21 cellular contexts compared by ENCODE assay signal in the genomic region with DNA sequence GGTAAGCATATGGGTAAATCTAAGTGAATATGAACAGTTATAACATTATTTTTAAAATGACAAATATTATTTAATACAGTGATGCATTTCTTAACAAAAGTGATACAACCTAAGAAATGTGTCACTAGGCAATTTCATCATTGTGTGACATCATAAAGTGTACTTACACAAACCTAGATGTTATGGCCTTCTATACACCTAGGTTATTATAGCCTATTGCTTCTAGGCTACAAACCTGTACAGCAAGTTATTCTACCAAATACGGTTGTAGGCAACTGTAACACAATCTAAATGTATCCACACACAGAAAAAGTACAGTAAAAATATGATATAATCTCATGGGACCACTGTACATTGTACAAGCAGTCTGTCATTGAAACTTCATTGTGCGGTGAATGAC.
"Had no signal": no experiment of that assay in that cellular context is flagged by ENCODE, and none has a peak within 500 bp of the region (broad histone marks: within the 10 kb centered on the region; RNA-seq: fewer than 3 reads in every experiment).

No MANE protein-coding gene starts in this region.

- H3K4me2 ChIP-seq: hepatocyte had no signal

- ATAC-seq: effector memory CD8-positive, alpha-beta T cell; foreskin keratinocyte; left cardiac atrium; left ventricle myocardium superior; naive thymus-derived CD8-positive, alpha-beta T cell; psoas muscle; sciatic nerve; stimulated activated naive B cell treated with anti-CD40 and anti-IgM and Interleukin-4, amounts not matched to agents 10 μg/mL and 1 μg/mL and 100 μg/mL, for 72 hours; stimulated activated naive CD8-positive, alpha-beta T cell treated with anti-CD3 and anti-CD28 coated beads, Interleukin-15, amount 100 ng/mL, for 72 hours had no signal

- FAIRE-seq: colon, kidney had no signal

- H2AFZ ChIP-seq: hepatocyte had no signal

- H3K36me3 ChIP-seq: neutrophil, spleen, tibial nerve had no signal

- H3K27me3 ChIP-seq: foreskin keratinocyte, hepatocyte, neutrophil, spleen, testis, tibial nerve had no signal

- H3K9me3 ChIP-seq: neutrophil, psoas muscle, spleen, testis, tibial nerve had no signal

- DNase-seq: effector memory CD8-positive, alpha-beta T cell; foreskin keratinocyte; head of caudate nucleus; kidney; left cardiac atrium; left ventricle myocardium superior; mesendoderm; naive thymus-derived CD8-positive, alpha-beta T cell; psoas muscle; retina; spleen; stimulated activated CD4-positive, alpha-beta T cell treated with anti-CD3 and anti-CD28 coated beads, Interleukin-2, amount 100 ng/mL, for 24 hours; stimulated activated CD4-positive, alpha-beta T cell treated with anti-CD3 and anti-CD28 coated beads, Interleukin-4, amount 100 ng/mL, for 4 hours; stimulated activated naive B cell treated with anti-CD40 and anti-IgM and Interleukin-4, amounts not matched to agents 10 μg/mL and 1 μg/mL and 100 μg/mL, for 72 hours; stimulated activated naive CD8-positive, alpha-beta T cell treated with anti-CD3 and anti-CD28 coated beads, Interleukin-15, amount 100 ng/mL, for 72 hours; testis had no signal

- H3K4me1 ChIP-seq: psoas muscle, testis had no signal

- H3K4me3 ChIP-seq: hepatocyte, psoas muscle, spleen, testis, tibial nerve had no signal

- H3K27ac ChIP-seq: foreskin keratinocyte, hepatocyte, neutrophil, psoas muscle, spleen, testis, tibial nerve had no signal
